Comparison of ENCODE assay signal across 15 cellular contexts in the genomic region with DNA sequence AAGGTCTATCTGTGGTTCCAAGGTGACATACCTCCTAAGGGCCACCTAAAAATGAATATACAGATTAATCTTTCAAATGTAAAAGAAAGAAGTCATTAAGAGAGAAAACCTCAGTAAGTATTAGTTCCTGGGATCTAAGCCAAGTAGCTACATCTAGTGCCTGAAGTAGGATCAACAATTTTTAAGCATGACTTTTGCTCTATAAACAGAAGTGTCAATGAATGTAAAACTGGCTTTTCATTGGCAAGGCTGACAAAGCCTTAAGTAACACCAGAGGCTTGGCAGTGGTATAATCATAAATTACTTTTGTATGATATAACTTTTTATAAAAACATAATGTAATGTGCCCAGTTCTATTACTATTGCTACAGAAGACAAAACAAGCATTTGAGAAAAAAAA.
"Had no signal": no experiment of that assay in that cellular context is flagged by ENCODE, and none has a peak within 500 bp of the region (broad histone marks: within the 10 kb centered on the region; RNA-seq: fewer than 3 reads in every experiment).

No MANE protein-coding gene starts in this region.

- H3K4me3 ChIP-seq: dorsolateral prefrontal cortex, gastrocnemius medialis, hepatocyte, lower lobe of right lung, upper lobe of left lung had no signal

- ATAC-seq: lower lobe of right lung, sciatic nerve had no signal

- H3K27ac ChIP-seq: dorsolateral prefrontal cortex, hepatocyte, lower lobe of right lung, upper lobe of left lung had no signal

- H3K4me2 ChIP-seq: hepatocyte had no signal

- H3K27me3 ChIP-seq: gastrocnemius medialis, hepatocyte, upper lobe of left lung had no signal

- H3K9me3 ChIP-seq: gastrocnemius medialis, lower lobe of right lung, upper lobe of left lung had no signal

- H3K79me2 ChIP-seq: hepatocyte had no signal

- H3K36me3 ChIP-seq: gastrocnemius medialis, lower lobe of right lung, upper lobe of left lung had no signal

- H3K4me1 ChIP-seq: lower lobe of right lung had no signal

- DNase-seq: activated CD4-positive, alpha-beta T cell treated with anti-CD3 and anti-CD28 coated beads, Interleukin-2, amount 50 U/mL, for 4 hours; activated CD4-positive, CD25-positive, alpha-beta regulatory T cell treated with anti-CD3 and anti-CD28 coated beads, Interleukin-2, amount 50 U/mL, for 72 hours; activated gamma-delta T cell treated with Interleukin-2 at 50 U/mL for 16 hours; activated naive CD8-positive, alpha-beta T cell treated with anti-CD3 and anti-CD28 coated beads for 36 hours; activated T-cell treated with anti-CD3 and anti-CD28 coated beads, Interleukin-2, amount 50 U/mL, for 1 hour; aorta; dorsolateral prefrontal cortex; gastrocnemius medialis; lower lobe of right lung; stimulated activated CD4-positive, alpha-beta T cell treated with anti-CD3 and anti-CD28 coated beads, Interleukin-2, amount 100 ng/mL, for 48 hours; stimulated activated naive CD4-positive, alpha-beta T cell treated with Interleukin-2 at 50 U/mL for 16 hours; SW 1271; upper lobe of left lung had no signal

- H2AFZ ChIP-seq: hepatocyte had no signal
